Comparison of ENCODE assay signal across 2 cellular contexts in the genomic region with DNA sequence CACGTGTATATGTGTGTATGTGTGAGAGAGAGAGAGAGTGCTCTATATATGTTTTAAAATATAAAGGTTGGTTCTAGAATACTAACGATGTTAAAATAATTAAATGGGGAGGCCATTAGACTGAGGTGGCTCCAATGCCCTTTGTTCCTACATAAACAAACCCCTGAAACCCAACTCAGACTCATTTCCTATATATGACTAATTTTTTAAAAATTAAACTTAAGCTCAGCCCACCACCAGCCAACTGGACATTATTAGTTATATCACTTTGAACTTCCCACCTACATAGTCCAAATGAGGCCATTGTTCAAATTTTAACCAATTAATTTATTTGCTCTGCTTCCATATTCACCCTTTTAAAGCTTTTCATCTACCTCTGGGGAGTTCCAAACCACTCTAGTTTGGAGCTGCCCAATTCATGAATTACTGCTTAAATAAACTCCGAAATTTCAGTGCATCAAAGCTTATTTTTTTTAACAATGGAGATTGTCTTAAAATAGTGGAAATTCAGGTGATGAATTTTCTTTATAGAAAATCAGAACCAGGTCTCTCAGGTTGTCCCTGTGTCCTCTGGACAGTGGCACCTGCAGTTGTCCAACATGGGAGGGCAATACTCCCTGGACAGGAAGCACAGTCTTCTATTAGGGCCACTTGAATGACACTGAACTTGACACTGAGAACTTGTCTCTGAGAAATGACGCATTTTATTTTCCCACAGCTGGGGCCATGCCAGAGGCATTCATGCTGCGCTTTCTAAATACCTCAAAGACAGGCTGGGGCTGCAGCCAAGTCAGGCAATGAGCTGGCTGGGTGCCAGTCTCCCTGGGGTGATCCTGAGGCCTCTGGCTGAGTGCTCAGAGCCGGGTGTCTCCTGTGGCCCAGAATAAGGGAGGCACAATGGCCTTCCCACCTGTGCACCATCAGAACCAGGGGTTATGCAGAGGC.
TF ChIP-seq lines count a peak whose summit lies in the region.

No MANE protein-coding gene starts in this region.

TF ChIP-seq in IMR-90, 13 proteins besides CTCF, POLR2A, EP300 and RAD21 (continued from another document):
- TF ChIP-seq BHLHE40 (IDR thresholded peaks at IDR 0.05; ENCODE audit: low read depth, low read length) (0 out of 2 replicates have a peak, but pooled peaks have one; percentile 29), NFE2L2 (IDR thresholded peaks at IDR 0.05; ENCODE audit: low read depth, low read length) (no peak), SMC3 (IDR thresholded peaks at IDR 0.05; ENCODE audit: low read depth, low read length) (no peak)
- TF ChIP-seq, protein P1, sequence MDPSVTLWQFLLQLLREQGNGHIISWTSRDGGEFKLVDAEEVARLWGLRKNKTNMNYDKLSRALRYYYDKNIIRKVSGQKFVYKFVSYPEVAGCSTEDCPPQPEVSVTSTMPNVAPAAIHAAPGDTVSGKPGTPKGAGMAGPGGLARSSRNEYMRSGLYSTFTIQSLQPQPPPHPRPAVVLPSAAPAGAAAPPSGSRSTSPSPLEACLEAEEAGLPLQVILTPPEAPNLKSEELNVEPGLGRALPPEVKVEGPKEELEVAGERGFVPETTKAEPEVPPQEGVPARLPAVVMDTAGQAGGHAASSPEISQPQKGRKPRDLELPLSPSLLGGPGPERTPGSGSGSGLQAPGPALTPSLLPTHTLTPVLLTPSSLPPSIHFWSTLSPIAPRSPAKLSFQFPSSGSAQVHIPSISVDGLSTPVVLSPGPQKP (IDR thresholded peaks at IDR 0.05; ENCODE audit: borderline replicate concordance, low read depth, low read length) = no peak

TF ChIP-seq in SK-N-SH treated with all-trans-retinoic acid at 6 μM for 48 hours, 23 proteins besides CTCF, POLR2A, EP300 and RAD21:
- TF ChIP-seq, protein P2, sequence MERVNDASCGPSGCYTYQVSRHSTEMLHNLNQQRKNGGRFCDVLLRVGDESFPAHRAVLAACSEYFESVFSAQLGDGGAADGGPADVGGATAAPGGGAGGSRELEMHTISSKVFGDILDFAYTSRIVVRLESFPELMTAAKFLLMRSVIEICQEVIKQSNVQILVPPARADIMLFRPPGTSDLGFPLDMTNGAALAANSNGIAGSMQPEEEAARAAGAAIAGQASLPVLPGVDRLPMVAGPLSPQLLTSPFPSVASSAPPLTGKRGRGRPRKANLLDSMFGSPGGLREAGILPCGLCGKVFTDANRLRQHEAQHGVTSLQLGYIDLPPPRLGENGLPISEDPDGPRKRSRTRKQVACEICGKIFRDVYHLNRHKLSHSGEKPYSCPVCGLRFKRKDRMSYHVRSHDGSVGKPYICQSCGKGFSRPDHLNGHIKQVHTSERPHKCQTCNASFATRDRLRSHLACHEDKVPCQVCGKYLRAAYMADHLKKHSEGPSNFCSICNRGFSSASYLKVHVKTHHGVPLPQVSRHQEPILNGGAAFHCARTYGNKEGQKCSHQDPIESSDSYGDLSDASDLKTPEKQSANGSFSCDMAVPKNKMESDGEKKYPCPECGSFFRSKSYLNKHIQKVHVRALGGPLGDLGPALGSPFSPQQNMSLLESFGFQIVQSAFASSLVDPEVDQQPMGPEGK (CRISPR knock-in tag; IDR thresholded peaks at IDR 0.05; ENCODE audit: borderline replicate concordance) = no peak
- no peak for TF ChIP-seq GLIS3 (CRISPR knock-in tag; IDR thresholded peaks at IDR 0.05)
- TF ChIP-seq, protein P3, sequence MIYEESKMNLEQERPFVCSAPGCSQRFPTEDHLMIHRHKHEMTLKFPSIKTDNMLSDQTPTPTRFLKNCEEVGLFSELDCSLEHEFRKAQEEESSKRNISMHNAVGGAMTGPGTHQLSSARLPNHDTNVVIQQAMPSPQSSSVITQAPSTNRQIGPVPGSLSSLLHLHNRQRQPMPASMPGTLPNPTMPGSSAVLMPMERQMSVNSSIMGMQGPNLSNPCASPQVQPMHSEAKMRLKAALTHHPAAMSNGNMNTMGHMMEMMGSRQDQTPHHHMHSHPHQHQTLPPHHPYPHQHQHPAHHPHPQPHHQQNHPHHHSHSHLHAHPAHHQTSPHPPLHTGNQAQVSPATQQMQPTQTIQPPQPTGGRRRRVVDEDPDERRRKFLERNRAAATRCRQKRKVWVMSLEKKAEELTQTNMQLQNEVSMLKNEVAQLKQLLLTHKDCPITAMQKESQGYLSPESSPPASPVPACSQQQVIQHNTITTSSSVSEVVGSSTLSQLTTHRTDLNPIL (CRISPR knock-in tag; IDR thresholded peaks at IDR 0.05; ENCODE audit: low read depth) = no peak
- no peak for TF ChIP-seq ZFP3 (CRISPR knock-in tag; IDR thresholded peaks at IDR 0.05)
- TF ChIP-seq, protein P4, sequence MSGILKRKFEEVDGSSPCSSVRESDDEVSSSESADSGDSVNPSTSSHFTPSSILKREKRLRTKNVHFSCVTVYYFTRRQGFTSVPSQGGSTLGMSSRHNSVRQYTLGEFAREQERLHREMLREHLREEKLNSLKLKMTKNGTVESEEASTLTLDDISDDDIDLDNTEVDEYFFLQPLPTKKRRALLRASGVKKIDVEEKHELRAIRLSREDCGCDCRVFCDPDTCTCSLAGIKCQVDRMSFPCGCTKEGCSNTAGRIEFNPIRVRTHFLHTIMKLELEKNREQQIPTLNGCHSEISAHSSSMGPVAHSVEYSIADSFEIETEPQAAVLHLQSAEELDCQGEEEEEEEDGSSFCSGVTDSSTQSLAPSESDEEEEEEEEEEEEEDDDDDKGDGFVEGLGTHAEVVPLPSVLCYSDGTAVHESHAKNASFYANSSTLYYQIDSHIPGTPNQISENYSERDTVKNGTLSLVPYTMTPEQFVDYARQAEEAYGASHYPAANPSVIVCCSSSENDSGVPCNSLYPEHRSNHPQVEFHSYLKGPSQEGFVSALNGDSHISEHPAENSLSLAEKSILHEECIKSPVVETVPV (CRISPR knock-in tag; IDR thresholded peaks at IDR 0.05) = no peak
- TF ChIP-seq OSR1 (CRISPR knock-in tag; IDR thresholded peaks at IDR 0.05) = no peak
- no peak for TF ChIP-seq SNAI2 (CRISPR knock-in tag; IDR thresholded peaks at IDR 0.05)
- TF ChIP-seq ARNTL (CRISPR knock-in tag; IDR thresholded peaks at IDR 0.05; ENCODE audit: borderline replicate concordance, low read depth) = no peak
- no peak for TF ChIP-seq PPARA (CRISPR knock-in tag; IDR thresholded peaks at IDR 0.05; ENCODE audit: borderline replicate concordance)
- TF ChIP-seq ISL1 (CRISPR knock-in tag; IDR thresholded peaks at IDR 0.05) = no peak
- no peak for TF ChIP-seq ZFP30 (CRISPR knock-in tag; IDR thresholded peaks at IDR 0.05)
